8 cellular contexts compared by ENCODE assay signal in the genomic region with DNA sequence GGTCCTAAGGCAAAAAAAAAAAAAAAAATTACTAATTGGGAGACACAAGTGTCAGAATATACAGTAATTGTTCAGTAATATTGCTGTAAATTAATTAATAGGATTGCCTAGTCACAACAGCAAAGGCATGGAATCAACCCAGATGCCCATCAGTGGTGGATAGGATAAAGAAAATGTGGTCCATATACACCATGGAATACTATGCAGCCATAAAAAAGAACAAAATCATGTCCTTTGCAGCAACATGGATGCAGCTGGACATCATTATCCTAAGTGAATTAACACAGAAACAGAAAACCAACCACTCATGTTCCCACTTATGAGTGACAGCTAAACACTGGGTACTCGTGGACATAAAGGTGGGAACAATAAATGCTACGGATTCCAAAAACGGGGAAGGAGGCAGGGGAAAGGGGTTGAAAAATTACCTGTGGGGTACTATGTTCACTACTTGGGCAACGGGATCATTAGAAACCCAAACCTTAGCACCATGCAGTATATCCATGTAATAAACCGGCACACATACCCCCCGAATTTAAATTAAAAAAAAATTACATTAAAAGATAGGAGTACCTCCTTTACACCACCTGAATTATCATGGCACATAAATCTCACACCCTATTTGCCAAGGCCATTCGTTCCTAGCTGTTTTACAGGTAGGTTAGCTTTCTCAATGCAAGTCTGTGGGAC. TPM values are rescaled to one million over a fixed set of nuclear protein-coding genes. Genes with fewer than 3 reads are reported as not detected.
A peak's percentile ranks its signal among the peaks of the same experiment; 100 is the strongest.
DNase-seq lines count a peak whose midpoint lies in the region; ATAC-seq and TF ChIP-seq lines count a peak whose summit lies in the region.

No MANE protein-coding gene starts in this region.

- POLR2A ChIA-PET in AG04450 (lab: Yijun Ruan, JAX), result interaction anchor here (1.0 to 1.8 kb wide), 3 partner anchors 50 to 341 kb away, joined by 3 to 5 read pairs (median 4); no protein-coding TSS in a partner anchor
- POLR2A ChIA-PET in naive thymus-derived CD8-positive, alpha-beta T cell (lab: Charles Lee), result interaction anchor here (0.5 to 1.8 kb wide), 6 partner anchors 14 to 1206 kb away, joined by 3 to 7 read pairs (median 4); no protein-coding TSS in a partner anchor

- no peak overlapping the region for H3K9ac ChIP-seq in HUES48 (ENCODE audit: low read depth, low read length)

- peak overlapping the region; percentile 76 to 99 (median 98) for H3K4me3 Mint-ChIP-seq in naive thymus-derived CD8-positive, alpha-beta T cell

- no peak for ATAC-seq in naive thymus-derived CD8-positive, alpha-beta T cell
- ATAC-seq in HG02798 (IDR thresholded peaks at IDR 0.05; ENCODE audit: poor library complexity, unreplicated experiment), result no peak
- ATAC-seq in GM18505 (IDR thresholded peaks at IDR 0.05; ENCODE audit: unreplicated experiment), result no peak
- no peak for ATAC-seq in mucosa of descending colon

- H3K4me1 Mint-ChIP-seq in naive thymus-derived CD8-positive, alpha-beta T cell, result peaks cover 16 to 34% (median 29%) of the 10 kb centered on the region in 4 donors

- H3K27ac ChIP-seq in AG04450 (ENCODE audit: low read depth, low read length) (no peak overlapping the region), HUES48 (ENCODE audit: low read depth, low read length) (peak overlapping the region; percentile 93), caudate nucleus (ENCODE audit: low read depth, low read length) (peak overlapping the region; percentile 100)

- H3K27ac Mint-ChIP-seq in naive thymus-derived CD8-positive, alpha-beta T cell, result peak overlapping the region; percentile 99 to 100 (median 100)

- peaks cover 0 to 1% (median 0%) of the 10 kb centered on the region in 9 donors for H3K9me3 Mint-ChIP-seq in naive thymus-derived CD8-positive, alpha-beta T cell

- intact Hi-C loops in mucosa of descending colon (cut with DNase I, micrococcal nuclease), result no loop called here

- H3K4me1 ChIP-seq in HUES48 (ENCODE audit: control insufficient read depth, insufficient read depth, low read length) (peaks cover 8% of the 10 kb centered on the region), mucosa of descending colon (ENCODE audit: low read depth) (peaks cover 20% of the 10 kb centered on the region)

- peak overlapping the region; percentile 35; the same call in 1 of the 2 replicates for H3K4me3 ChIP-seq in AG04450 (ENCODE audit: low read depth, low read length)
- peak overlapping the region; percentile 90 for H3K4me3 ChIP-seq in HUES48 (ENCODE audit: low read depth, low read length)
- no peak overlapping the region for H3K4me3 ChIP-seq in mucosa of descending colon

- CTCF ChIA-PET in AG04450 (lab: Charles Lee), result interaction anchor here (0.5 to 17.6 kb wide), 16 partner anchors 9 to 454 kb away, joined by 3 to 951 read pairs (median 4); no protein-coding TSS in a partner anchor

- no peaks in the 10 kb centered on the region for H3K9me3 ChIP-seq in AG04450 (ENCODE audit: control insufficient read depth, insufficient read depth, low read length)
- H3K9me3 ChIP-seq in HUES48 (ENCODE audit: control insufficient read depth, insufficient read depth, low read length), result no peaks in the 10 kb centered on the region
- H3K9me3 ChIP-seq in mucosa of descending colon, result no peaks in the 10 kb centered on the region

- H3K27me3 Mint-ChIP-seq in naive thymus-derived CD8-positive, alpha-beta T cell, result peaks cover 0 to 3% (median 0%) of the 10 kb centered on the region in 5 donors

- H3K27me3 ChIP-seq in AG04450 (ENCODE audit: control insufficient read depth, insufficient read depth, low read length) (peaks cover 3% of the 10 kb centered on the region), HUES48 (ENCODE audit: control insufficient read depth, insufficient read depth, low read length) (no peaks in the 10 kb centered on the region)

- H3K36me3 Mint-ChIP-seq in naive thymus-derived CD8-positive, alpha-beta T cell, result peaks cover 0 to 8% (median 0%) of the 10 kb centered on the region in 3 donors

- DNase-seq in AG04450 (ENCODE audit: low read depth, low spot score) (no peak), caudate nucleus (lab: John Stamatoyannopoulos, UW) (no peak), mucosa of descending colon (no peak), RKO (ENCODE audit: low spot score) (no peak)
- DNase-seq in naive thymus-derived CD8-positive, alpha-beta T cell, result no peak

- TF ChIP-seq CTCF in AG04450 (IDR thresholded peaks at IDR 0.05; ENCODE audit: low read depth, low read length) (no peak), mucosa of descending colon (IDR thresholded peaks at IDR 0.05) (no peak)

- H3K36me3 ChIP-seq in HUES48 (ENCODE audit: control insufficient read depth, insufficient read depth, low read length) (peaks cover 14% of the 10 kb centered on the region), mucosa of descending colon (ENCODE audit: low read depth) (no peaks in the 10 kb centered on the region)

- TF ChIP-seq POLR2A in GM18505 (IDR thresholded peaks at IDR 0.05; ENCODE audit: borderline replicate concordance, extremely low read depth, insufficient read depth, insufficient read length), result no peak

RNA-seq across cellular contexts. Expression of gene PFDN4, which starts 0.7 kb away (rescaled TPM):
- 63.9 and 104 TPM in 2 replicates for polyA plus RNA-seq in AG04450 (2011; rRNA removed)
- polyA minus RNA-seq in AG04450 (2011; rRNA and poly(A)+ RNA removed), result 9.8 and 12.2 TPM in 2 replicates
- 10 to 100 TPM; 20.0 to 23.8 TPM for total RNA-seq in naive thymus-derived CD8-positive, alpha-beta T cell
- polyA plus RNA-seq in naive thymus-derived CD8-positive, alpha-beta T cell, result 10 to 100 TPM; 32.0 to 68.7 (median 57.8) TPM
- total RNA-seq in mucosa of descending colon, result 10 to 100 TPM; 11.1 to 23.4 (median 22.0) TPM

RNA-seq across cellular contexts. Expression of gene CYP24A1, which starts 33.4 kb away (rescaled TPM):
- polyA plus RNA-seq in AG04450 (2011; rRNA removed), result 2.1 TPM in 1 of 2 replicates, not detected in the other
- polyA minus RNA-seq in AG04450 (2011; rRNA and poly(A)+ RNA removed), result 0.18 and 0.43 TPM in 2 replicates
- under 1 TPM in 1 of 2 experiments, not detected in 1; 0.47 TPM for total RNA-seq in naive thymus-derived CD8-positive, alpha-beta T cell
- not detected for polyA plus RNA-seq in naive thymus-derived CD8-positive, alpha-beta T cell
- total RNA-seq in mucosa of descending colon, result not detected
